1 cellular context compared by ENCODE assay signal in genomic region chr13:97849305-97849704, GRCh38.
TF ChIP-seq lines count a peak whose summit lies in the region.

No MANE protein-coding gene starts in this region.

TF ChIP-seq in GM12878, 131 proteins besides CTCF, POLR2A, EP300 and RAD21 (continued from another document):
- TF ChIP-seq USF2 (IDR thresholded peaks at IDR 0.05; ENCODE audit: borderline replicate concordance, low read depth, low read length) (no peak), FOS (IDR thresholded peaks at IDR 0.05; ENCODE audit: borderline replicate concordance, extremely low read depth, insufficient read length) (no peak), SRF (IDR thresholded peaks at IDR 0.05; ENCODE audit: low read depth in 2 of 2, low read length in 2 of 2) (no peak), ZNF207 (IDR thresholded peaks at IDR 0.05; ENCODE audit: borderline replicate concordance) (no peak), YY1 (IDR thresholded peaks at IDR 0.05; ENCODE audit: low read depth, low read length) (no peak), ETV6 (conservative IDR thresholded peaks at IDR 0.05 in 1 of 2, IDR thresholded peaks at IDR 0.05 in 1 of 2; ENCODE audit: borderline replicate concordance in 1 of 2, low read depth in 1 of 2) (no peak), ZBTB40 (IDR thresholded peaks at IDR 0.05; ENCODE audit: borderline replicate concordance) (no peak), SMC3 (IDR thresholded peaks at IDR 0.05; ENCODE audit: borderline replicate concordance, low read length) (peak; percentile 24; the same call in 1 of the 2 replicates), ZBTB4 (CRISPR knock-in tag; IDR thresholded peaks at IDR 0.05) (no peak), DPF2 (IDR thresholded peaks at IDR 0.05) (no peak), BHLHE40 (IDR thresholded peaks at IDR 0.05; ENCODE audit: borderline replicate concordance in 1 of 2, low read depth in 2 of 2, low read length in 1 of 2) (no peak), SMAD1 (IDR thresholded peaks at IDR 0.05; ENCODE audit: low read depth, partially characterized antibody) (no peak), SPI1 (IDR thresholded peaks at IDR 0.05; ENCODE audit: borderline replicate concordance, insufficient read depth, low read depth, low read length) (peak; percentile 13; the same call in 1 of the 2 replicates), ZBTB11 (CRISPR knock-in tag; IDR thresholded peaks at IDR 0.05) (no peak), BCL3 (IDR thresholded peaks at IDR 0.05; ENCODE audit: borderline replicate concordance, insufficient read depth, low read depth, low read length, poor library complexity, severe bottlenecking) (no peak), HDAC2 (IDR thresholded peaks at IDR 0.05) (no peak), RUNX3 (IDR thresholded peaks at IDR 0.05; ENCODE audit: low read length) (peak; percentile 71), JUND (IDR thresholded peaks at IDR 0.05; ENCODE audit: low read depth, low read length) (no peak), ZBTB33 (IDR thresholded peaks at IDR 0.05) (no peak), KDM1A (IDR thresholded peaks at IDR 0.05; ENCODE audit: borderline replicate concordance) (no peak), ATF2 (IDR thresholded peaks at IDR 0.05; ENCODE audit: low read length) (peak; percentile 38; the same call in 1 of the 2 replicates), ZZZ3 (IDR thresholded peaks at IDR 0.05; ENCODE audit: control insufficient read depth, insufficient read length, low read depth) (no peak), CREM (IDR thresholded peaks at IDR 0.05; ENCODE audit: low read depth) (no peak)
